31 cellular contexts compared by ENCODE assay signal in genomic region chr5:93018461-93018860, GRCh38.
DNase-seq lines count a peak whose midpoint lies in the region; ATAC-seq and TF ChIP-seq lines count a peak whose summit lies in the region.
"Had no signal": no experiment of that assay in that cellular context is flagged by ENCODE, and none has a peak within 500 bp of the region (broad histone marks: within the 10 kb centered on the region; RNA-seq: fewer than 3 reads in every experiment).

No MANE protein-coding gene starts in this region.

- no peak for TF ChIP-seq CTCF in AG04449 (IDR thresholded peaks at IDR 0.05; ENCODE audit: insufficient read depth, low read length, missing control alignments)
- no peak for TF ChIP-seq CTCF in PC-3 (conservative IDR thresholded peaks at IDR 0.05; ENCODE audit: low read depth, low read length)
- no peak for TF ChIP-seq CTCF in upper lobe of right lung (IDR thresholded peaks at IDR 0.05)

- peaks cover 18% of the 10 kb centered on the region for H3K4me1 ChIP-seq in GM23248 (ENCODE audit: insufficient read depth)
- H3K4me1 ChIP-seq in PC-3 (ENCODE audit: insufficient read depth, low read length), result peaks cover 23% of the 10 kb centered on the region
- peaks cover 35% of the 10 kb centered on the region for H3K4me1 ChIP-seq in HAP-1
- H3K4me1 ChIP-seq in upper lobe of right lung, result no peaks in the 10 kb centered on the region
- H3K4me1 ChIP-seq: body of pancreas, left lung, right lobe of liver, stomach, uterus had no signal

- intact Hi-C loops in PC-3 (cut with micrococcal nuclease), result no loop called here
- intact Hi-C loops in upper lobe of right lung (cut with DNase I), result no loop called here

- H3K79me2 ChIP-seq in GM23248 (ENCODE audit: insufficient read depth) (no peaks in the 10 kb centered on the region), PC-3 (ENCODE audit: low read length) (no peaks in the 10 kb centered on the region)

- H3K36me3 ChIP-seq in GM23248 (ENCODE audit: low read depth) (no peaks in the 10 kb centered on the region), PC-3 (ENCODE audit: low read depth, low read length) (no peaks in the 10 kb centered on the region), HAP-1 (replicated peaks) (no peaks in the 10 kb centered on the region), upper lobe of right lung (no peaks in the 10 kb centered on the region)
- H3K36me3 ChIP-seq: BE2C, left lung, MG63, right lobe of liver, stomach, uterus had no signal

- H3K9ac ChIP-seq in GM23248, result no peak overlapping the region
- no peak overlapping the region for H3K9ac ChIP-seq in PC-3 (ENCODE audit: low read length)

- H3K4me2 ChIP-seq in GM23248 (ENCODE audit: unreplicated experiment) (peak overlapping the region; percentile 50), PC-3 (ENCODE audit: low read length) (0 out of 2 replicates have a peak overlapping the region, but pooled peaks have one; percentile 8)
- H3K4me2 ChIP-seq: PC-9 had no signal

- H3K27ac ChIP-seq in GM23248 (peak overlapping the region; percentile 51), PC-3 (ENCODE audit: low read length) (peak overlapping the region; percentile 2; the same call in 1 of the 2 replicates), upper lobe of right lung (no peak overlapping the region)
- H3K27ac ChIP-seq: body of pancreas, left lung, PC-9, right lobe of liver, stomach, uterus had no signal

- no TSS peak for BruUV-seq in PC-3 (replicated peaks; lab: Mats Ljungman, UMichigan)

- in situ Hi-C loops in GM23248 (cut with MboI), result no loop called here
- in situ Hi-C loops in HAP-1 (cut with MboI; ENCODE audit: low sequenced_read_pairs), result no loop called here

- CTCF ChIA-PET in AG04449 (lab: Yijun Ruan, JAX) (no interaction called here), PC-3 (lab: Charles Lee) (no interaction called here)

- H3K9me2 ChIP-seq in GM23248 (ENCODE audit: insufficient read depth) (no peaks in the 10 kb centered on the region), PC-3 (replicated peaks; ENCODE audit: low read length) (no peaks in the 10 kb centered on the region)

- ATAC-seq in PC-3 (no peak), GM21825 (IDR thresholded peaks at IDR 0.05; ENCODE audit: unreplicated experiment) (no peak), upper lobe of right lung (no peak), GM18868 (IDR thresholded peaks at IDR 0.05; ENCODE audit: unreplicated experiment) (no peak)
- ATAC-seq: activated CD4-positive, CD25-positive, alpha-beta regulatory T cell treated with anti-CD3 and anti-CD28 coated beads, Interleukin-2, amount 50 U/mL, for 24 hours; activated CD8-positive, alpha-beta T cell treated with anti-CD3 and anti-CD28 coated beads for 36 hours; body of pancreas; left lung; right lobe of liver; Right ventricle myocardium inferior had no signal

- H4K20me1 ChIP-seq in GM23248 (ENCODE audit: insufficient read depth) (no peaks in the 10 kb centered on the region), PC-3 (ENCODE audit: low read length) (no peaks in the 10 kb centered on the region)

- POLR2A ChIA-PET in AG04449 (lab: Yijun Ruan, JAX), result no interaction called here
- POLR2A ChIA-PET in PC-3 (lab: Charles Lee; ENCODE audit: unreplicated experiment), result no interaction called here

- H3K27me3 ChIP-seq in GM23248 (replicated peaks; ENCODE audit: insufficient read depth) (no peaks in the 10 kb centered on the region), PC-3 (ENCODE audit: low read length) (no peaks in the 10 kb centered on the region), HAP-1 (ENCODE audit: low read depth) (no peaks in the 10 kb centered on the region), upper lobe of right lung (no peaks in the 10 kb centered on the region)
- H3K27me3 ChIP-seq: BE2C, body of pancreas, dorsolateral prefrontal cortex, left lung, MG63, right lobe of liver, stomach, uterus had no signal

- H2AFZ ChIP-seq in GM23248 (no peak overlapping the region), PC-3 (ENCODE audit: low read length) (no peak overlapping the region; the same call in 1 of the 2 replicates)
- H2AFZ ChIP-seq: PC-9 had no signal

- no peak overlapping the region for H3K4me3 ChIP-seq in AG04449 (ENCODE audit: low read depth, low read length)
- peak overlapping the region; percentile 14; the same call in 1 of the 2 replicates for H3K4me3 ChIP-seq in GM23248
- H3K4me3 ChIP-seq in PC-3 (ENCODE audit: low read length), result no peak overlapping the region
- H3K4me3 ChIP-seq in HAP-1, result no peak overlapping the region
- no peak overlapping the region for H3K4me3 ChIP-seq in upper lobe of right lung
- H3K4me3 ChIP-seq: body of pancreas, dorsolateral prefrontal cortex, left lung, MG63, PC-9, right lobe of liver, stomach, uterus had no signal

- H3F3A ChIP-seq in GM23248 (ENCODE audit: insufficient read depth) (peaks cover 16% of the 10 kb centered on the region), PC-3 (ENCODE audit: low read length, unreplicated experiment) (no peaks in the 10 kb centered on the region)

- H3K9me3 ChIP-seq in GM23248 (ENCODE audit: low read depth), result no peaks in the 10 kb centered on the region
- no peaks in the 10 kb centered on the region for H3K9me3 ChIP-seq in PC-3 (ENCODE audit: low read length)
- no peaks in the 10 kb centered on the region for H3K9me3 ChIP-seq in HAP-1
- H3K9me3 ChIP-seq in upper lobe of right lung, result no peaks in the 10 kb centered on the region
- H3K9me3 ChIP-seq: BE2C, body of pancreas, left lung, MG63, right lobe of liver, stomach, uterus had no signal

- peak; percentile 14 for DNase-seq in AG04449 (ENCODE audit: low read depth, low spot score)
- peak; percentile 51 for DNase-seq in GM23248
- no peak for DNase-seq in PC-3
- DNase-seq in fibroblast of peridontal ligament (ENCODE audit: extremely low read depth), result peak; percentile 27
- DNase-seq in HAP-1 (ENCODE audit: low spot score in 2 of 2), result no peak
- DNase-seq in upper lobe of right lung, result no peak
- DNase-seq: 8988T; activated CD8-positive, alpha-beta memory T cell treated with anti-CD3 and anti-CD28 coated beads, Interleukin-2, amount 50 U/mL, for 48 hours; activated CD8-positive, alpha-beta T cell treated with anti-CD3 and anti-CD28 coated beads for 36 hours; activated naive CD4-positive, alpha-beta T cell treated with Interleukin-2 at 50 U/mL for 16 hours; BE2C; body of pancreas; CD8-positive, alpha-beta memory T cell; dorsolateral prefrontal cortex; islet precursor cell; KG1; left lung; NCI-H1105; NCI-H1930; NCI-H524; PC-9; right lobe of liver; stimulated activated CD4-positive, alpha-beta T cell treated with anti-CD3 and anti-CD28 coated beads, Interleukin-12 subunit alpha, Interleukin-12 subunit beta, amount 100 ng/mL, for 4 hours; stimulated activated CD4-positive, alpha-beta T cell treated with anti-CD3 and anti-CD28 coated beads, Interleukin-4, amount 100 ng/mL, for 1 hour; stomach; uterus had no signal

Comparison
In these comparisons a context has a peak if more than half of its experiments do, and no peak if none do; other contexts are left out.
1. DNase-seq: peak in AG04449 (single experiment), GM23248 (single experiment) and fibroblast of peridontal ligament (single experiment); none in PC-3 (single experiment), HAP-1 (0 of 2) and upper lobe of right lung (single experiment).